In the genomic region with DNA sequence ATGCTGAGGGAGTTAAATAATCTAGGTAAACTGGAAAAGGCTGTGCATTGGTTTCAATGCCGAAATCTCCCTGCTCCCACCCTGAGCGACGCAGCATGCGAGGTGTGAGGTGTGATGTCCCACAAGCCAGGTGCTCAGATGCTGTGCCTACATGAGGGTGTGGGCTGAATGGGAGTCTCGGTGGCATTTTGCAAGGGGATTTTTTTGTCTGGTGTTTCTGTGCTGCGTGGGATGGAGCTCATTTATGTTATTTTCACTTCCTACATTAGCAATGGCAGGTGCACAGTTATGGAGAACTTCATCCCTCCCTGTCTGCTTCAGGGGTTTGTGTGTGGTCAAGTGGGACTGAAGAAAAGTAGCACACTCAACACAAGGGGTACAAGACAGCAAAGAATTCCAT, we compare ENCODE assay signal across 10 cellular contexts.
A peak's percentile ranks its signal among the peaks of the same experiment; 100 is the strongest.
DNase-seq lines count a peak whose midpoint lies in the region; ATAC-seq and TF ChIP-seq lines count a peak whose summit lies in the region.
"Had no signal": no experiment of that assay in that cellular context is flagged by ENCODE, and none has a peak within 500 bp of the region (broad histone marks: within the 10 kb centered on the region; RNA-seq: fewer than 3 reads in every experiment).

No MANE protein-coding gene starts in this region.

- H3K36me3 Mint-ChIP-seq in stimulated activated memory B cell treated with anti-CD40 and anti-IgM and Interleukin-4, amounts not matched to agents 10 μg/mL and 1 μg/mL and 100 μg/mL, for 72 hours = peaks cover 31% of the 10 kb centered on the region
- H3K36me3 Mint-ChIP-seq in MCF 10A (ENCODE audit: insufficient read depth, unreplicated experiment) = no peaks in the 10 kb centered on the region

- no peaks in the 10 kb centered on the region for H3K27me3 ChIP-seq in BE2C

- POLR2A ChIA-PET in MCF 10A (lab: Yijun Ruan, JAX) = no interaction called here

- peak overlapping the region; percentile 94 for H3K27ac Mint-ChIP-seq in stimulated activated memory B cell treated with anti-CD40 and anti-IgM and Interleukin-4, amounts not matched to agents 10 μg/mL and 1 μg/mL and 100 μg/mL, for 72 hours
- no peak overlapping the region for H3K27ac Mint-ChIP-seq in MCF 10A (ENCODE audit: low read depth, unreplicated experiment)

- peak; percentile 68 for ATAC-seq in GM19023 (IDR thresholded peaks at IDR 0.05; ENCODE audit: unreplicated experiment)
- peak; percentile 84 for ATAC-seq in GM21723 (IDR thresholded peaks at IDR 0.05; ENCODE audit: unreplicated experiment)
- peak; percentile 66 for ATAC-seq in HG03139 (IDR thresholded peaks at IDR 0.05; ENCODE audit: unreplicated experiment)
- peak; percentile 84 for ATAC-seq in stimulated activated memory B cell treated with anti-CD40 and anti-IgM and Interleukin-4, amounts not matched to agents 10 μg/mL and 1 μg/mL and 100 μg/mL, for 72 hours

- H3K4me3 ChIP-seq in BE2C (ENCODE audit: low read depth, low read length) = no peak overlapping the region

- CTCF ChIA-PET in MCF 10A (lab: Yijun Ruan, JAX) = interaction anchor here (0.6 to 0.7 kb wide), 2 partner anchors 114 to 717 kb away, joined by 3 read pairs; no protein-coding TSS in a partner anchor

- H3K4me1 Mint-ChIP-seq in stimulated activated memory B cell treated with anti-CD40 and anti-IgM and Interleukin-4, amounts not matched to agents 10 μg/mL and 1 μg/mL and 100 μg/mL, for 72 hours = peaks cover 78% of the 10 kb centered on the region
- no peaks in the 10 kb centered on the region for H3K4me1 Mint-ChIP-seq in MCF 10A (ENCODE audit: insufficient read depth, unreplicated experiment)

- intact Hi-C loops in MCF 10A (cut with micrococcal nuclease) = no loop called here

- no peak for DNase-seq in NCI-H82 treated with DMSO at 0.1 percent for 48 hours (lab: John Stamatoyannopoulos, UW; ENCODE audit: unreplicated experiment)
- no peak for DNase-seq in BE2C
- DNase-seq in MCF 10A (ENCODE audit: unreplicated experiment) = no peak
- DNase-seq: KG1; SHP77 treated with DMSO at 0.1 percent for 48 hours; stimulated activated naive CD4-positive, alpha-beta T cell treated with Interleukin-2 at 50 U/mL for 16 hours had no signal

- no peaks in the 10 kb centered on the region for H3K4me1 ChIP-seq in BE2C

- no peaks in the 10 kb centered on the region for H3K9me3 ChIP-seq in BE2C

- peak overlapping the region; percentile 5 for H3K4me3 Mint-ChIP-seq in stimulated activated memory B cell treated with anti-CD40 and anti-IgM and Interleukin-4, amounts not matched to agents 10 μg/mL and 1 μg/mL and 100 μg/mL, for 72 hours
- H3K4me3 Mint-ChIP-seq in MCF 10A (ENCODE audit: unreplicated experiment) = no peak overlapping the region

- BruUV-seq in MCF 10A (replicated peaks; lab: Mats Ljungman, UMichigan) = no TSS peak

- H3K9me3 Mint-ChIP-seq in stimulated activated memory B cell treated with anti-CD40 and anti-IgM and Interleukin-4, amounts not matched to agents 10 μg/mL and 1 μg/mL and 100 μg/mL, for 72 hours = peaks cover 8% of the 10 kb centered on the region
- H3K9me3 Mint-ChIP-seq in MCF 10A (ENCODE audit: unreplicated experiment) = no peaks in the 10 kb centered on the region

- no peaks in the 10 kb centered on the region for H3K27me3 Mint-ChIP-seq in stimulated activated memory B cell treated with anti-CD40 and anti-IgM and Interleukin-4, amounts not matched to agents 10 μg/mL and 1 μg/mL and 100 μg/mL, for 72 hours
- no peaks in the 10 kb centered on the region for H3K27me3 Mint-ChIP-seq in MCF 10A (ENCODE audit: insufficient read depth, unreplicated experiment)

- H3K36me3 ChIP-seq in BE2C = no peaks in the 10 kb centered on the region

- TF ChIP-seq CTCF in BE2C (IDR thresholded peaks at IDR 0.05; ENCODE audit: low read depth, low read length) (no peak), MCF 10A (IDR thresholded peaks at IDR 0.05; ENCODE audit: unreplicated experiment) (no peak)
